ENCODE assay signal across 11 cellular contexts in the genomic region with DNA sequence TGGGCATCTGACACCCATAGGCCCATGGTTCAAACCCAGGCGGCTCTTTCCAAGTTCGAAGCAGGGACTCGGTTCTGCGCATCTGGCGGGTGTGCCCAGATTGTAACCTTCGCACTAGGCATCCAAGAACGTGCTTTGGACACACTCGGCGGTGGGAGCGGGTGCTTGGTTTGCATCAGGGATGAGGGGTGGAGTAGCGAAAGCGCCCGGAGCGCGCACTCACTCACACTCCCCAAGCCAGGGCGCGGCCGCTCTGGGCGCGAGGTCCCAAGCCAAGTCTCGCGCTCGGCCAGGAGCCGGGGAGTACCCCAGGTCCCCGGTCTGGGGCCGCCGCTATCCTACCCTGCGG. TPM values are rescaled to one million over a fixed set of nuclear protein-coding genes. Genes with fewer than 3 reads are reported as not detected.
DNase-seq lines count a peak whose midpoint lies in the region; ATAC-seq, FAIRE-seq and TF ChIP-seq lines count a peak whose summit lies in the region.
"Had no signal": no experiment of that assay in that cellular context is flagged by ENCODE, and none has a peak within 500 bp of the region (broad histone marks: within the 10 kb centered on the region; RNA-seq: fewer than 3 reads in every experiment).

No MANE protein-coding gene starts in this region.

- 5 to 9% methylated on average over 19 to 26 of the region's 28 CpGs for WGBS in GM23248 (ENCODE audit: low coverage in 1 of 2, low lambda C conversion rate in 2 of 2, missing lambda C conversion rate in 2 of 2), 2 experiments
- WGBS in adrenal gland, 4 donors, result 4 to 15% (median 5%) methylated on average over 10 to 28 of the region's 28 CpGs

- no peak for FAIRE-seq in keratinocyte (lab: Jason Lieb, UNC)

- peaks cover 7% of the 10 kb centered on the region for H3K4me1 Mint-ChIP-seq in brain
- peaks cover 3% of the 10 kb centered on the region for H3K4me1 Mint-ChIP-seq in activated CD4-positive, alpha-beta T cell treated with anti-CD3 and anti-CD28 coated beads for 36 hours
- H3K4me1 Mint-ChIP-seq: immature natural killer cell had no signal

- H3K4me2 ChIP-seq in GM23248 (ENCODE audit: unreplicated experiment) (peak overlapping the region; percentile 73), keratinocyte (ENCODE audit: control insufficient read depth, extremely low read depth, insufficient read depth, low read depth, low read length) (peak overlapping the region; percentile 71)

- peak overlapping the region; percentile 71 for H2AFZ ChIP-seq in GM23248
- peak overlapping the region; percentile 78 for H2AFZ ChIP-seq in keratinocyte (ENCODE audit: control insufficient read depth, low read length)

- H3K9ac ChIP-seq in GM23248 (no peak overlapping the region), keratinocyte (ENCODE audit: control insufficient read depth, extremely low read depth, insufficient read depth, low read length) (no peak overlapping the region)

- no peak overlapping the region for H3K27ac ChIP-seq in GM23248
- H3K27ac ChIP-seq in keratinocyte (ENCODE audit: control insufficient read depth, insufficient read depth, low read length), result no peak overlapping the region
- H3K27ac ChIP-seq in adrenal gland, result peak overlapping the region in 1 of 5 donors; percentile 74

- dilution Hi-C loops in keratinocyte (cut with MboI; ENCODE audit: extremely low pct_ligation_motif_present, low sequenced_read_pairs), result no loop called here

- H3K36me3 Mint-ChIP-seq in brain, result no peaks in the 10 kb centered on the region
- H3K36me3 Mint-ChIP-seq in activated CD4-positive, alpha-beta T cell treated with anti-CD3 and anti-CD28 coated beads for 36 hours (ENCODE audit: low read depth), result no peaks in the 10 kb centered on the region
- H3K36me3 Mint-ChIP-seq: immature natural killer cell had no signal

- H3K27ac Mint-ChIP-seq in brain, result no peak overlapping the region
- H3K27ac Mint-ChIP-seq in activated CD4-positive, alpha-beta T cell treated with anti-CD3 and anti-CD28 coated beads for 36 hours, result no peak overlapping the region
- H3K27ac Mint-ChIP-seq: immature natural killer cell had no signal

- POLR2A ChIA-PET in activated CD4-positive, alpha-beta T cell treated with anti-CD3 and anti-CD28 coated beads for 36 hours (lab: Charles Lee), result no interaction called here

- CTCF ChIA-PET in activated CD4-positive, alpha-beta T cell treated with anti-CD3 and anti-CD28 coated beads for 36 hours (lab: Charles Lee), result interaction anchor here (0.7 kb wide), 1 partner anchor 58 kb away, joined by 3 read pairs; no protein-coding TSS in a partner anchor

- intact Hi-C loops in activated CD4-positive, alpha-beta T cell treated with anti-CD3 and anti-CD28 coated beads for 36 hours (cut with DNase I, micrococcal nuclease), result no loop called here
- intact Hi-C loops in adrenal gland (cut with DNase I), result no loop called here

- ATAC-seq in activated CD4-positive, alpha-beta T cell treated with anti-CD3 and anti-CD28 coated beads for 36 hours, result no peak
- no peak for ATAC-seq in GM18867 (IDR thresholded peaks at IDR 0.05; ENCODE audit: unreplicated experiment)

- DNase-seq in GM23248 (no peak), keratinocyte (ENCODE audit: low read depth, low spot score) (no peak), skeletal muscle cell (ENCODE audit: low read depth) (no peak), adrenal gland (no peak), AG20443 (ENCODE audit: low spot score) (no peak)
- no peak for DNase-seq in activated CD4-positive, alpha-beta T cell treated with anti-CD3 and anti-CD28 coated beads for 36 hours
- DNase-seq: activated CD4-positive, CD25-positive, alpha-beta regulatory T cell; immature natural killer cell; Karpas-422 had no signal

- peaks cover 36% of the 10 kb centered on the region for H3K27me3 Mint-ChIP-seq in brain
- H3K27me3 Mint-ChIP-seq in activated CD4-positive, alpha-beta T cell treated with anti-CD3 and anti-CD28 coated beads for 36 hours, result peaks cover 47% of the 10 kb centered on the region

- in situ Hi-C loops in GM23248 (cut with MboI), result no loop called here

- H3K4me1 ChIP-seq in GM23248 (ENCODE audit: insufficient read depth), result no peaks in the 10 kb centered on the region
- peaks cover 3% of the 10 kb centered on the region for H3K4me1 ChIP-seq in keratinocyte (ENCODE audit: control insufficient read depth, extremely low read depth, insufficient read depth, low read length)
- peaks cover 0 to 3% of the 10 kb centered on the region in 2 donors for H3K4me1 ChIP-seq in adrenal gland (replicated peaks in 1 of 2)

- H3F3A ChIP-seq in GM23248 (ENCODE audit: insufficient read depth), result no peaks in the 10 kb centered on the region

- no peaks in the 10 kb centered on the region for H3K9me2 ChIP-seq in GM23248 (ENCODE audit: insufficient read depth)

- no peaks in the 10 kb centered on the region for H3K9me3 ChIP-seq in GM23248 (ENCODE audit: low read depth)
- no peaks in the 10 kb centered on the region for H3K9me3 ChIP-seq in keratinocyte (ENCODE audit: control insufficient read depth, low read depth, low read length)
- H3K9me3 ChIP-seq in adrenal gland (replicated peaks in 1 of 3), result no peaks in the 10 kb centered on the region

- H3K27me3 ChIP-seq in GM23248 (replicated peaks; ENCODE audit: insufficient read depth), result peaks cover 35% of the 10 kb centered on the region
- H3K27me3 ChIP-seq in keratinocyte (ENCODE audit: control insufficient read depth, extremely low read depth, insufficient read depth, low read length), result peaks cover 28% of the 10 kb centered on the region
- H3K27me3 ChIP-seq in adrenal gland, result no peaks in the 10 kb centered on the region

- H3K36me3 ChIP-seq in GM23248 (ENCODE audit: low read depth) (no peaks in the 10 kb centered on the region), keratinocyte (ENCODE audit: control insufficient read depth in 2 of 2, extremely low read depth in 1 of 2, insufficient read depth in 2 of 2, low read length in 2 of 2) (no peaks in the 10 kb centered on the region), adrenal gland (replicated peaks in 1 of 2) (no peaks in the 10 kb centered on the region)

- TF ChIP-seq POLR2A in adrenal gland (IDR thresholded peaks at IDR 0.05), result no peak

- peak overlapping the region; percentile 72 for H3K4me3 ChIP-seq in GM23248
- H3K4me3 ChIP-seq in keratinocyte (ENCODE audit: control insufficient read depth in 2 of 3, extremely low read depth in 1 of 3, insufficient read depth in 2 of 3, low read depth in 1 of 3, low read length in 3 of 3), result peak overlapping the region; percentile 38 to 59 (median 57)
- H3K4me3 ChIP-seq in skeletal muscle cell (ENCODE audit: low read depth, low read length), result peak overlapping the region; percentile 54
- H3K4me3 ChIP-seq in adrenal gland, result peak overlapping the region in 2 of 4 donors; percentile 63 to 68

- H3K9me3 Mint-ChIP-seq in brain, result peaks cover 0 to 16% (median 9%) of the 10 kb centered on the region in 5 experiments
- H3K9me3 Mint-ChIP-seq in activated CD4-positive, alpha-beta T cell treated with anti-CD3 and anti-CD28 coated beads for 36 hours (ENCODE audit: low read depth), result peaks cover 6% of the 10 kb centered on the region

- TF ChIP-seq CTCF in brain (conservative IDR thresholded peaks at IDR 0.05) (no peak), keratinocyte (optimal IDR thresholded peaks at IDR 0.05 in 1 of 3, IDR thresholded peaks at IDR 0.05 in 1 of 3, conservative IDR thresholded peaks at IDR 0.05 in 1 of 3; ENCODE audit: extremely low read depth in 1 of 3, insufficient read depth in 2 of 3, low read length in 3 of 3) (no peak), adrenal gland (IDR thresholded peaks at IDR 0.05) (no peak)

- peak overlapping the region; percentile 72 to 90 (median 76) for H3K4me3 Mint-ChIP-seq in brain
- H3K4me3 Mint-ChIP-seq in activated CD4-positive, alpha-beta T cell treated with anti-CD3 and anti-CD28 coated beads for 36 hours, result no peak overlapping the region
- H3K4me3 Mint-ChIP-seq: immature natural killer cell had no signal

- H4K20me1 ChIP-seq in GM23248 (ENCODE audit: insufficient read depth), result no peaks in the 10 kb centered on the region
- H4K20me1 ChIP-seq in keratinocyte (ENCODE audit: control insufficient read depth, extremely low read depth, insufficient read depth, low read length), result no peaks in the 10 kb centered on the region

- H3K79me2 ChIP-seq in GM23248 (ENCODE audit: insufficient read depth), result no peaks in the 10 kb centered on the region
- H3K79me2 ChIP-seq in keratinocyte (ENCODE audit: control insufficient read depth, insufficient read depth, low read length), result no peaks in the 10 kb centered on the region

- H3K9me1 ChIP-seq in keratinocyte (ENCODE audit: control insufficient read depth, extremely low read depth, insufficient read depth, low read length), result no peaks in the 10 kb centered on the region

RNA-seq across cellular contexts. Expression of a gene that starts 0.2 kb away (rescaled TPM):
- not detected in 2 replicates for total RNA-seq in GM23248 (2014; rRNA removed; shearing (Covaris generic))
- polyA plus RNA-seq in GM23248 (2016; fragmentation: Nextera tagmentation; extraction: Ambion mirVana) (not detected in 2 replicates), brain (ENCODE audit: insufficient read depth, low read depth, low replicate concordance) (3.5 TPM), keratinocyte (not detected in 3 replicates), adrenal gland (1 to 10 TPM in 2 of 3 donors, under 1 TPM in 1; 0.94 to 7.3 (median 1.0) TPM)
- polyA plus RNA-seq in keratinocyte (2011; ENCODE audit: low read depth), result not detected
- not detected in 2 replicates for polyA plus RNA-seq in keratinocyte (2011; cell fraction: cytosol; rRNA removed)
- not detected in 2 replicates for polyA plus RNA-seq in keratinocyte (2011; cell fraction: nucleus; rRNA removed)
- not detected in 2 replicates for polyA plus RNA-seq in keratinocyte (2012; ENCODE audit: low replicate concordance)
- polyA minus RNA-seq in keratinocyte, result not detected in 3 replicates
- polyA minus RNA-seq in keratinocyte (2011; cell fraction: cytosol; rRNA and poly(A)+ RNA removed), result not detected
- not detected in 2 replicates for polyA minus RNA-seq in keratinocyte (2011; cell fraction: nucleus; rRNA and poly(A)+ RNA removed)
- total RNA-seq in activated CD4-positive, alpha-beta T cell treated with anti-CD3 and anti-CD28 coated beads for 36 hours, result not detected
- total RNA-seq in adrenal gland, result 1 to 10 TPM; 3.5 to 7.1 (median 5.0) TPM
- polyA plus RNA-seq: immature natural killer cell had no signal
